25 cellular contexts compared by ENCODE assay signal in genomic region chr11:35127619-35128018, GRCh38. TPM values are rescaled to one million over a fixed set of nuclear protein-coding genes. Genes with fewer than 3 reads are reported as not detected.
DNase-seq lines count a peak whose midpoint lies in the region; ATAC-seq, FAIRE-seq and TF ChIP-seq lines count a peak whose summit lies in the region.
"Had no signal": no experiment of that assay in that cellular context is flagged by ENCODE, and none has a peak within 500 bp of the region (broad histone marks: within the 10 kb centered on the region; RNA-seq: fewer than 3 reads in every experiment).

No MANE protein-coding gene starts in this region.

- no peak for TF ChIP-seq CTCF in Panc1 (IDR thresholded peaks at IDR 0.05)

- H3K9ac ChIP-seq in BLaER1: no peak overlapping the region

- H3K36me3 ChIP-seq in BLaER1: no peaks in the 10 kb centered on the region; the same call in 1 of the 2 replicates
- no peaks in the 10 kb centered on the region for H3K36me3 ChIP-seq in Panc1 (ENCODE audit: control insufficient read depth, insufficient read depth, low read length)
- H3K36me3 ChIP-seq: gastrocnemius medialis, pancreas, right atrium auricular region, stomach, tibial artery had no signal

- POLR2A ChIA-PET in Panc1 (lab: Charles Lee): no interaction called here

- no peak for TF ChIP-seq POLR2A in GM12891 (IDR thresholded peaks at IDR 0.05; ENCODE audit: low read depth, low read length)

- peak overlapping the region; percentile 43 for H3K4me2 ChIP-seq in BLaER1
- H3K4me2 ChIP-seq: hepatocyte had no signal

- FAIRE-seq in GM12891 (lab: Jason Lieb, UNC): peak; percentile 88
- FAIRE-seq: D721Med, endometrium, HepG2, pancreas had no signal

- H3K9me3 ChIP-seq in BLaER1 (no peaks in the 10 kb centered on the region), Panc1 (ENCODE audit: control insufficient read depth, insufficient read depth, low read depth, low read length) (no peaks in the 10 kb centered on the region), right cardiac atrium (ENCODE audit: control insufficient read depth, low read length) (no peaks in the 10 kb centered on the region)
- H3K9me3 ChIP-seq: gastrocnemius medialis, pancreas, right atrium auricular region, stomach, tibial artery had no signal

- 48% methylated on average over 2 of the region's 2 CpGs for WGBS in right cardiac atrium

- H3K4me1 ChIP-seq in BLaER1 (peaks cover 20% of the 10 kb centered on the region), Panc1 (ENCODE audit: control insufficient read depth, insufficient read depth, low read length) (peaks cover 4% of the 10 kb centered on the region; the same call in 1 of the 2 replicates), right cardiac atrium (ENCODE audit: control insufficient read depth, insufficient read depth, low read length) (no peaks in the 10 kb centered on the region)
- H3K4me1 ChIP-seq: gastrocnemius medialis, pancreas, right atrium auricular region, stomach, tibial artery had no signal

- H4K20me1 ChIP-seq in BLaER1: no peaks in the 10 kb centered on the region

- no peaks in the 10 kb centered on the region for H3K27me3 ChIP-seq in BLaER1
- H3K27me3 ChIP-seq in Panc1 (ENCODE audit: control insufficient read depth, insufficient read depth, low read length): no peaks in the 10 kb centered on the region
- no peaks in the 10 kb centered on the region for H3K27me3 ChIP-seq in right cardiac atrium (ENCODE audit: control insufficient read depth, insufficient read depth)
- H3K27me3 ChIP-seq: gastrocnemius medialis, pancreas, right atrium auricular region, stomach, tibial artery had no signal

- CTCF ChIA-PET in Panc1 (lab: Charles Lee): no interaction called here

- DNase-seq in GM12891 (ENCODE audit: insufficient read length, low spot score): no peak
- no peak for DNase-seq in Panc1 (ENCODE audit: low read depth, low spot score)
- DNase-seq in right cardiac atrium: no peak
- no peak for DNase-seq in stimulated activated CD4-positive, alpha-beta T cell treated with anti-CD3 and anti-CD28 coated beads, Interleukin-15, amount 100 ng/mL, for 24 hours
- DNase-seq: activated naive CD8-positive, alpha-beta T cell treated with anti-CD3 and anti-CD28 coated beads, Interleukin-2, amount 10 ng/mL, durations not matched to agents 7 days and 5 days; activated T-cell treated with anti-CD3 and anti-CD28 coated beads, Interleukin-2, amount 50 U/mL, for 72 hours; central memory CD4-positive, alpha-beta T cell; gastrocnemius medialis; NCI-H187 treated with DMSO at 0.1 percent for 48 hours; NCI-H526 treated with DMSO at 0.1 percent for 48 hours; nephron progenitor cell; pancreas; stomach; T-helper 1 cell; tibial artery had no signal

- in situ Hi-C loops in Panc1 (cut with HindIII; ENCODE audit: low pct_unique_long_range_greater_than_20kb, low sequenced_read_pairs): no loop called here

- ATAC-seq in HG02588 (IDR thresholded peaks at IDR 0.05; ENCODE audit: unreplicated experiment) (peak; percentile 24), Panc1 (no peak), right cardiac atrium (no peak), GM21367 (IDR thresholded peaks at IDR 0.05; ENCODE audit: unreplicated experiment) (no peak), GM21529 (IDR thresholded peaks at IDR 0.05; ENCODE audit: unreplicated experiment) (no peak)
- ATAC-seq: gastrocnemius medialis, HepG2, pancreas had no signal

- H3K4me3 ChIP-seq in BLaER1 (no peak overlapping the region), Panc1 (ENCODE audit: low read depth in 2 of 2, low read length in 2 of 2) (no peak overlapping the region), right cardiac atrium (ENCODE audit: low read length) (no peak overlapping the region)
- H3K4me3 ChIP-seq: gastrocnemius medialis, hepatocyte, pancreas, right atrium auricular region, stomach, tibial artery had no signal

- intact Hi-C loops in Panc1 (cut with micrococcal nuclease; ENCODE audit: unreplicated experiment): no loop called here
- intact Hi-C loops in right cardiac atrium (cut with DNase I): no loop called here

- BruUV-seq in Panc1 (replicated peaks; lab: Mats Ljungman, UMichigan): no TSS peak

- H3K27ac ChIP-seq in BLaER1 (0 out of 2 replicates have a peak overlapping the region, but pooled peaks have one; percentile 31), Panc1 (ENCODE audit: low read length) (peak overlapping the region; percentile 62; the same call in 1 of the 2 replicates), right cardiac atrium (ENCODE audit: low read length) (no peak overlapping the region)
- H3K27ac ChIP-seq: gastrocnemius medialis, hepatocyte, HL-60, pancreas, right atrium auricular region, tibial artery had no signal

TF ChIP-seq in GM12891, 5 proteins besides CTCF, POLR2A, EP300 and RAD21:
- TF ChIP-seq TAF1 (IDR thresholded peaks at IDR 0.05; ENCODE audit: low read depth, low read length) (no peak), POLR2AphosphoS5 (IDR thresholded peaks at IDR 0.05; ENCODE audit: low read depth, low read length) (no peak), POU2F2 (IDR thresholded peaks at IDR 0.05; ENCODE audit: low read depth, low read length) (no peak), SPI1 (IDR thresholded peaks at IDR 0.05; ENCODE audit: low read depth, low read length) (no peak), PAX5 (IDR thresholded peaks at IDR 0.05; ENCODE audit: insufficient read depth, low read length, severe bottlenecking) (no peak)

RNA-seq across cellular contexts. Expression of gene CD44, which starts 11.4 kb away (rescaled TPM):
- polyA plus RNA-seq in GM12891 (2012; ENCODE audit: low read depth, missing spikeins): 726 TPM
- total RNA-seq in Panc1 (2021; ENCODE audit: unreplicated experiment) (1,819 TPM), right cardiac atrium (10 to 100 TPM; 20.9 to 50.7 (median 40.9) TPM)
- 1,270 TPM for polyA plus RNA-seq in Panc1 (2012; ENCODE audit: insufficient read length)
- polyA plus RNA-seq in right cardiac atrium: 7.5 TPM

Comparison
In these comparisons a context has a peak if more than half of its experiments do, and no peak if none do; other contexts are left out.
1. RNA of gene CD44, which starts 11.4 kb away (total RNA-seq): 1,819 TPM in Panc1 (single experiment); 20.9 to 50.7 TPM in right cardiac atrium; every median in the first group is over 10 times any median in the second.